Comparison of ENCODE assay signal across 13 cellular contexts in genomic region chr6:74991573-74992332, GRCh38.
DNase-seq lines count a peak whose midpoint lies in the region; ATAC-seq and TF ChIP-seq lines count a peak whose summit lies in the region.
"Had no signal": no experiment of that assay in that cellular context is flagged by ENCODE, and none has a peak within 500 bp of the region (broad histone marks: within the 10 kb centered on the region; RNA-seq: fewer than 3 reads in every experiment).

No MANE protein-coding gene starts in this region.

- no peak overlapping the region for H3K4me3 Mint-ChIP-seq in Calu3 (ENCODE audit: low read depth, unreplicated experiment)
- H3K4me3 Mint-ChIP-seq: brain had no signal

- H3K27me3 ChIP-seq in MG63 (no peaks in the 10 kb centered on the region), mesenchymal stem cell (ENCODE audit: control insufficient read depth in 1 of 2, insufficient read depth in 1 of 2, low read length in 2 of 2) (no peaks in the 10 kb centered on the region)
- H3K27me3 ChIP-seq: neutrophil had no signal

- peak overlapping the region; percentile 1 for H3K4me2 ChIP-seq in mesenchymal stem cell (ENCODE audit: low read length, poor library complexity, severe bottlenecking)

- intact Hi-C loops in Calu3 (cut with micrococcal nuclease; ENCODE audit: unreplicated experiment) = loop anchor here (5.0 to 10.0 kb wide), 2 partner anchors 239 to 577 kb away; no protein-coding TSS in a partner anchor

- CTCF ChIA-PET in Calu3 (lab: Charles Lee) = no interaction called here

- H4K8ac ChIP-seq in mesenchymal stem cell (ENCODE audit: low read length) = no peak overlapping the region

- H3K36me3 ChIP-seq in MG63 (no peaks in the 10 kb centered on the region), mesenchymal stem cell (ENCODE audit: control insufficient read depth in 1 of 2, insufficient read depth in 2 of 2, low read depth in 1 of 2, low read length in 2 of 2) (no peaks in the 10 kb centered on the region)
- H3K36me3 ChIP-seq: neutrophil had no signal

- H3K27ac ChIP-seq in mesenchymal stem cell (ENCODE audit: low read length, poor library complexity, severe bottlenecking) = no peak overlapping the region
- H3K27ac ChIP-seq: neutrophil had no signal

- no peak overlapping the region for H3K23ac ChIP-seq in mesenchymal stem cell (ENCODE audit: low read length in 2 of 2)

- DNase-seq in Calu3 = no peak
- DNase-seq in MG63 = peak; percentile 52
- DNase-seq in epithelial cell of esophagus (ENCODE audit: low read depth) = peak; percentile 89
- peak; percentile 13 for DNase-seq in mesenchymal stem cell
- no peak for DNase-seq in NCI-H748 (lab: John Stamatoyannopoulos, UW; ENCODE audit: unreplicated experiment)
- no peak for DNase-seq in activated gamma-delta T cell treated with Interleukin-2 at 50 U/mL for 16 hours
- no peak for DNase-seq in SKM-1 (lab: John Stamatoyannopoulos, UW; ENCODE audit: unreplicated experiment)
- DNase-seq: foreskin melanocyte; stimulated activated CD4-positive, alpha-beta T cell treated with anti-CD3 and anti-CD28 coated beads, Interleukin-2, amount 100 ng/mL, for 24 hours; stimulated activated naive CD4-positive, alpha-beta T cell treated with Interleukin-2 at 50 U/mL for 16 hours had no signal

- no peak overlapping the region for H3K9ac ChIP-seq in mesenchymal stem cell (ENCODE audit: low read length)

- H3K79me1 ChIP-seq in mesenchymal stem cell (replicated peaks; ENCODE audit: low read length, poor library complexity, severe bottlenecking) = no peaks in the 10 kb centered on the region

- WGBS in mesenchymal stem cell = 93% methylated on average over 3 of the region's 3 CpGs

- peak; percentile 20 for TF ChIP-seq CTCF in Calu3 (IDR thresholded peaks at IDR 0.05; ENCODE audit: unreplicated experiment)
- TF ChIP-seq CTCF in epithelial cell of esophagus (IDR thresholded peaks at IDR 0.05; ENCODE audit: insufficient read depth, low read depth, low read length, missing control alignments) = peak; percentile 40

- no peak overlapping the region for H2BK5ac ChIP-seq in mesenchymal stem cell (ENCODE audit: low read depth, low read length, poor library complexity, severe bottlenecking)

- H3K4me1 Mint-ChIP-seq in Calu3 (ENCODE audit: low read depth, unreplicated experiment) = peaks cover 7% of the 10 kb centered on the region
- H3K4me1 Mint-ChIP-seq: brain had no signal

- H2AFZ ChIP-seq in mesenchymal stem cell (ENCODE audit: low read depth, low read length) = no peak overlapping the region

- no peak overlapping the region for H3K4ac ChIP-seq in mesenchymal stem cell (ENCODE audit: low read depth in 1 of 2, low read length in 2 of 2)

- H3K9me3 ChIP-seq in MG63 = no peaks in the 10 kb centered on the region; the same call in 1 of the 2 replicates
- peaks cover 6% of the 10 kb centered on the region for H3K9me3 ChIP-seq in mesenchymal stem cell (ENCODE audit: control insufficient read depth, low read length)
- H3K9me3 ChIP-seq: neutrophil had no signal

- H3K14ac ChIP-seq in mesenchymal stem cell (ENCODE audit: low read length in 2 of 2) = no peak overlapping the region

- no TSS peak for BruUV-seq in Calu3 (replicated peaks; lab: Mats Ljungman, UMichigan)

- H3K18ac ChIP-seq in mesenchymal stem cell (ENCODE audit: low read depth in 1 of 2, low read length in 2 of 2) = no peak overlapping the region

- H3K4me3 ChIP-seq in MG63 = no peak overlapping the region
- H3K4me3 ChIP-seq in epithelial cell of esophagus (ENCODE audit: low read length) = no peak overlapping the region
- no peak overlapping the region for H3K4me3 ChIP-seq in mesenchymal stem cell (ENCODE audit: insufficient read depth in 1 of 2, low read depth in 1 of 2, low read length in 2 of 2)

- H2BK12ac ChIP-seq in mesenchymal stem cell (ENCODE audit: low read length in 2 of 2) = no peak overlapping the region

- H3K36me3 Mint-ChIP-seq in Calu3 (ENCODE audit: insufficient read depth, unreplicated experiment) = no peaks in the 10 kb centered on the region
- H3K36me3 Mint-ChIP-seq: brain had no signal

- no peaks in the 10 kb centered on the region for H3K4me1 ChIP-seq in mesenchymal stem cell (ENCODE audit: control insufficient read depth, insufficient read depth, low read depth, low read length)

- H3K9me3 Mint-ChIP-seq in Calu3 (ENCODE audit: low read depth, unreplicated experiment) = peaks cover 5% of the 10 kb centered on the region

- ATAC-seq in HG02840 (IDR thresholded peaks at IDR 0.05; ENCODE audit: low FRiP score, unreplicated experiment) = no peak

- no peak overlapping the region for H2BK120ac ChIP-seq in mesenchymal stem cell (ENCODE audit: low read depth, low read length)

- H2AK5ac ChIP-seq in mesenchymal stem cell (ENCODE audit: low read length, severe bottlenecking) = no peak overlapping the region

- H2BK15ac ChIP-seq in mesenchymal stem cell (ENCODE audit: low read depth, poor library complexity, severe bottlenecking) = no peak overlapping the region

- H3K27ac Mint-ChIP-seq in Calu3 (ENCODE audit: unreplicated experiment) = no peak overlapping the region

- H4K91ac ChIP-seq in mesenchymal stem cell (ENCODE audit: low read length) = no peak overlapping the region

- H3K27me3 Mint-ChIP-seq in Calu3 (ENCODE audit: unreplicated experiment) = no peaks in the 10 kb centered on the region
- H3K27me3 Mint-ChIP-seq: brain had no signal

Comparison
In these comparisons a context has a peak if more than half of its experiments do, and no peak if none do; other contexts are left out.
1. DNase-seq: peak in MG63 (single experiment), epithelial cell of esophagus (single experiment) and mesenchymal stem cell (single experiment); none in Calu3 (single experiment), NCI-H748 (single experiment), activated gamma-delta T cell treated with Interleukin-2 at 50 U/mL for 16 hours (single experiment) and SKM-1 (single experiment).